In the genomic region with DNA sequence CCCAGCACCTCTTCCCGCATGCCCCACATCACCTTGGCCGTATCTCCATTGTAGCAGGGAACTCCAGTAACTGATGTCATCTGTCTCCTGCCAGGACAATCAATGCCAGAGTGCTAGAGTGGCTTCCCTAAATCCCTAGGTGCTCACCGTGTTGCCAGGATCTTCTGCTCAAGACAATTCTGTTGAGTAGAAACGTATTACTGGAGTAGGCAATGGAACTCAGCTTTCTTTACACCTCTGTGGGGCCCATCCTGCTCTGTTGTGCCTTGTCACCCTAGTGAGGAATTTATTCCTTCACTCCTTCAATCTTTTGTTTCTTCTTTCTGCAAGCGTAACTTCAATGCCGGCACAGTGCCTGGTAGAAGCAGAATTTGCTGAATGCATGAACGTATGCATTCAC, we compare ENCODE assay signal across 16 cellular contexts.
A peak's percentile ranks its signal among the peaks of the same experiment; 100 is the strongest.
DNase-seq lines count a peak whose midpoint lies in the region; ATAC-seq lines count a peak whose summit lies in the region.
"Had no signal": no experiment of that assay in that cellular context is flagged by ENCODE, and none has a peak within 500 bp of the region (broad histone marks: within the 10 kb centered on the region; RNA-seq: fewer than 3 reads in every experiment).

No MANE protein-coding gene starts in this region.

- H3K4me1 ChIP-seq in mesenchymal stem cell (ENCODE audit: control insufficient read depth, insufficient read depth, low read depth, low read length) = peaks cover 19% of the 10 kb centered on the region
- H3K4me1 ChIP-seq: A549 had no signal

- no peaks in the 10 kb centered on the region for H3K9me3 ChIP-seq in mesenchymal stem cell (ENCODE audit: control insufficient read depth, low read length)
- H3K9me3 ChIP-seq: A549, lower lobe of right lung had no signal

- ATAC-seq in stimulated activated naive CD8-positive, alpha-beta T cell treated with anti-CD3 and anti-CD28 coated beads, Interleukin-15, amount 100 ng/mL, for 72 hours = no peak
- no peak for ATAC-seq in GM21717 (IDR thresholded peaks at IDR 0.05; ENCODE audit: unreplicated experiment)
- ATAC-seq: A549, HCT116 had no signal

- no peaks in the 10 kb centered on the region for H3K36me3 Mint-ChIP-seq in activated CD4-positive, alpha-beta memory T cell treated with anti-CD3 and anti-CD28 coated beads for 36 hours
- H3K36me3 Mint-ChIP-seq in activated CD4-positive, alpha-beta memory T cell treated with anti-CD3 and anti-CD28 coated beads, Interleukin-2, amount 10 ng/mL, durations not matched to agents 7 days and 5 days (ENCODE audit: low read depth) = no peaks in the 10 kb centered on the region
- H3K36me3 Mint-ChIP-seq in activated T-helper 2 cell treated with anti-CD3 and anti-CD28 coated beads, Interferon-gamma antibody, Interleukin-2, Interleukin-4, amounts not matched to agents 10 μg/mL and 5 μg/mL and 100 μg/mL, durations not matched to agents 14 hours and 24 hours and 36 hours (ENCODE audit: low read depth) = no peaks in the 10 kb centered on the region
- H3K36me3 Mint-ChIP-seq: stimulated activated memory B cell treated with anti-CD40 and anti-IgM and Interleukin-4, amounts not matched to agents 10 μg/mL and 1 μg/mL and 100 μg/mL, for 72 hours had no signal

- no peak overlapping the region for H3K4me3 ChIP-seq in mesenchymal stem cell (ENCODE audit: insufficient read depth in 1 of 2, low read depth in 1 of 2, low read length in 2 of 2)
- H3K4me3 ChIP-seq: A549, lower lobe of right lung had no signal

- peak overlapping the region; percentile 4 for H4K91ac ChIP-seq in mesenchymal stem cell (ENCODE audit: low read length)

- DNase-seq in activated CD4-positive, alpha-beta memory T cell treated with anti-CD3 and anti-CD28 coated beads for 36 hours = no peak
- DNase-seq in activated CD4-positive, alpha-beta memory T cell treated with anti-CD3 and anti-CD28 coated beads, Interleukin-2, amount 10 ng/mL, durations not matched to agents 7 days and 5 days = no peak
- DNase-seq in activated T-helper 2 cell treated with anti-CD3 and anti-CD28 coated beads, Interferon-gamma antibody, Interleukin-2, Interleukin-4, amounts not matched to agents 10 μg/mL and 5 μg/mL and 100 μg/mL, durations not matched to agents 14 hours and 24 hours and 36 hours (ENCODE audit: low spot score) = no peak
- no peak for DNase-seq in mesenchymal stem cell
- DNase-seq in stimulated activated naive CD8-positive, alpha-beta T cell treated with anti-CD3 and anti-CD28 coated beads, Interleukin-15, amount 100 ng/mL, for 72 hours = no peak
- no peak for DNase-seq in RPMI8226
- DNase-seq in NCI-H1048 (lab: John Stamatoyannopoulos, UW) = no peak
- DNase-seq: KG1, lower lobe of right lung, NCI-H2171 treated with DMSO at 0.1 percent for 48 hours, NCI-H69 had no signal

- H3K9me3 Mint-ChIP-seq in activated CD4-positive, alpha-beta memory T cell treated with anti-CD3 and anti-CD28 coated beads for 36 hours = no peaks in the 10 kb centered on the region
- H3K9me3 Mint-ChIP-seq in activated CD4-positive, alpha-beta memory T cell treated with anti-CD3 and anti-CD28 coated beads, Interleukin-2, amount 10 ng/mL, durations not matched to agents 7 days and 5 days = no peaks in the 10 kb centered on the region
- no peaks in the 10 kb centered on the region for H3K9me3 Mint-ChIP-seq in activated T-helper 2 cell treated with anti-CD3 and anti-CD28 coated beads, Interferon-gamma antibody, Interleukin-2, Interleukin-4, amounts not matched to agents 10 μg/mL and 5 μg/mL and 100 μg/mL, durations not matched to agents 14 hours and 24 hours and 36 hours
- H3K9me3 Mint-ChIP-seq in stimulated activated naive CD8-positive, alpha-beta T cell treated with anti-CD3 and anti-CD28 coated beads, Interleukin-15, amount 100 ng/mL, for 72 hours = no peaks in the 10 kb centered on the region
- H3K9me3 Mint-ChIP-seq: activated naive CD4-positive, alpha-beta T cell treated with anti-CD3 and anti-CD28 coated beads for 36 hours; stimulated activated memory B cell treated with anti-CD40 and anti-IgM and Interleukin-4, amounts not matched to agents 10 μg/mL and 1 μg/mL and 100 μg/mL, for 72 hours had no signal

- H2BK5ac ChIP-seq in mesenchymal stem cell (ENCODE audit: low read depth, low read length, poor library complexity, severe bottlenecking) = no peak overlapping the region

- no peak overlapping the region for H4K8ac ChIP-seq in mesenchymal stem cell (ENCODE audit: low read length)

- H3K4ac ChIP-seq in mesenchymal stem cell (ENCODE audit: low read depth in 1 of 2, low read length in 2 of 2) = peak overlapping the region in 1 of 2 experiments; percentile 15

- no peaks in the 10 kb centered on the region for H3K79me1 ChIP-seq in mesenchymal stem cell (replicated peaks; ENCODE audit: low read length, poor library complexity, severe bottlenecking)

- 78% methylated on average over 4 of the region's 7 CpGs for WGBS in mesenchymal stem cell

- H3K14ac ChIP-seq in mesenchymal stem cell (ENCODE audit: low read length in 2 of 2) = peak overlapping the region in 1 of 2 experiments; percentile 26

- no peak overlapping the region for H3K18ac ChIP-seq in mesenchymal stem cell (ENCODE audit: low read depth in 1 of 2, low read length in 2 of 2)

- no peak overlapping the region for H3K27ac ChIP-seq in mesenchymal stem cell (ENCODE audit: low read length, poor library complexity, severe bottlenecking)
- H3K27ac ChIP-seq: A549 had no signal

- no peak overlapping the region for H2BK120ac ChIP-seq in mesenchymal stem cell (ENCODE audit: low read depth, low read length)

- no peaks in the 10 kb centered on the region for H3K27me3 ChIP-seq in mesenchymal stem cell (ENCODE audit: control insufficient read depth in 1 of 2, insufficient read depth in 1 of 2, low read length in 2 of 2)

- H3K4me2 ChIP-seq in mesenchymal stem cell (ENCODE audit: low read length, poor library complexity, severe bottlenecking) = no peak overlapping the region
- H3K4me2 ChIP-seq: A549 had no signal

- no peak overlapping the region for H2BK15ac ChIP-seq in mesenchymal stem cell (ENCODE audit: low read depth, poor library complexity, severe bottlenecking)

- peak overlapping the region; percentile 33 for H2AK5ac ChIP-seq in mesenchymal stem cell (ENCODE audit: low read length, severe bottlenecking)

- no peak overlapping the region for H2AFZ ChIP-seq in mesenchymal stem cell (ENCODE audit: low read depth, low read length)

- no peak overlapping the region for H3K23ac ChIP-seq in mesenchymal stem cell (ENCODE audit: low read length in 2 of 2)

- peak overlapping the region; percentile 90 for H3K27ac Mint-ChIP-seq in activated CD4-positive, alpha-beta memory T cell treated with anti-CD3 and anti-CD28 coated beads for 36 hours
- no peak overlapping the region for H3K27ac Mint-ChIP-seq in activated CD4-positive, alpha-beta memory T cell treated with anti-CD3 and anti-CD28 coated beads, Interleukin-2, amount 10 ng/mL, durations not matched to agents 7 days and 5 days
- peak overlapping the region; percentile 89 for H3K27ac Mint-ChIP-seq in activated T-helper 2 cell treated with anti-CD3 and anti-CD28 coated beads, Interferon-gamma antibody, Interleukin-2, Interleukin-4, amounts not matched to agents 10 μg/mL and 5 μg/mL and 100 μg/mL, durations not matched to agents 14 hours and 24 hours and 36 hours
- H3K27ac Mint-ChIP-seq in stimulated activated naive CD8-positive, alpha-beta T cell treated with anti-CD3 and anti-CD28 coated beads, Interleukin-15, amount 100 ng/mL, for 72 hours = peak overlapping the region; percentile 90 to 93
- H3K27ac Mint-ChIP-seq: stimulated activated memory B cell treated with anti-CD40 and anti-IgM and Interleukin-4, amounts not matched to agents 10 μg/mL and 1 μg/mL and 100 μg/mL, for 72 hours had no signal

- H3K9ac ChIP-seq in mesenchymal stem cell (ENCODE audit: low read length) = no peak overlapping the region

- CTCF ChIA-PET in activated CD4-positive, alpha-beta memory T cell treated with anti-CD3 and anti-CD28 coated beads for 36 hours (lab: Charles Lee) = no interaction called here
- CTCF ChIA-PET in activated CD4-positive, alpha-beta memory T cell treated with anti-CD3 and anti-CD28 coated beads, Interleukin-2, amount 10 ng/mL, durations not matched to agents 7 days and 5 days (lab: Charles Lee) = no interaction called here

- POLR2A ChIA-PET in activated CD4-positive, alpha-beta memory T cell treated with anti-CD3 and anti-CD28 coated beads for 36 hours (lab: Charles Lee) = no interaction called here
- POLR2A ChIA-PET in activated CD4-positive, alpha-beta memory T cell treated with anti-CD3 and anti-CD28 coated beads, Interleukin-2, amount 10 ng/mL, durations not matched to agents 7 days and 5 days (lab: Charles Lee) = no interaction called here

- intact Hi-C loops in activated CD4-positive, alpha-beta memory T cell treated with anti-CD3 and anti-CD28 coated beads for 36 hours (cut with micrococcal nuclease) = loop anchor here (2.0 to 10.0 kb wide), 3 partner anchors 209 to 718 kb away; a partner anchor contains a TSS
- intact Hi-C loops in activated T-helper 2 cell treated with anti-CD3 and anti-CD28 coated beads, Interferon-gamma antibody, Interleukin-2, Interleukin-4, amounts not matched to agents 10 μg/mL and 5 μg/mL and 100 μg/mL, durations not matched to agents 14 hours and 24 hours and 36 hours (cut with micrococcal nuclease) = loop anchor here (5.0 kb wide), 1 partner anchor 209 kb away; no protein-coding TSS in a partner anchor

- H3K4me1 Mint-ChIP-seq in activated CD4-positive, alpha-beta memory T cell treated with anti-CD3 and anti-CD28 coated beads for 36 hours (ENCODE audit: low read depth) = peaks cover 30% of the 10 kb centered on the region
- H3K4me1 Mint-ChIP-seq in activated CD4-positive, alpha-beta memory T cell treated with anti-CD3 and anti-CD28 coated beads, Interleukin-2, amount 10 ng/mL, durations not matched to agents 7 days and 5 days = peaks cover 3% of the 10 kb centered on the region
- peaks cover 15% of the 10 kb centered on the region for H3K4me1 Mint-ChIP-seq in activated T-helper 2 cell treated with anti-CD3 and anti-CD28 coated beads, Interferon-gamma antibody, Interleukin-2, Interleukin-4, amounts not matched to agents 10 μg/mL and 5 μg/mL and 100 μg/mL, durations not matched to agents 14 hours and 24 hours and 36 hours (ENCODE audit: low read depth)
- H3K4me1 Mint-ChIP-seq in stimulated activated naive CD8-positive, alpha-beta T cell treated with anti-CD3 and anti-CD28 coated beads, Interleukin-15, amount 100 ng/mL, for 72 hours = peaks cover 26% of the 10 kb centered on the region
- H3K4me1 Mint-ChIP-seq: stimulated activated memory B cell treated with anti-CD40 and anti-IgM and Interleukin-4, amounts not matched to agents 10 μg/mL and 1 μg/mL and 100 μg/mL, for 72 hours had no signal

- no peak overlapping the region for H3K4me3 Mint-ChIP-seq in activated CD4-positive, alpha-beta memory T cell treated with anti-CD3 and anti-CD28 coated beads for 36 hours
- H3K4me3 Mint-ChIP-seq in activated CD4-positive, alpha-beta memory T cell treated with anti-CD3 and anti-CD28 coated beads, Interleukin-2, amount 10 ng/mL, durations not matched to agents 7 days and 5 days = no peak overlapping the region
- H3K4me3 Mint-ChIP-seq in activated T-helper 2 cell treated with anti-CD3 and anti-CD28 coated beads, Interferon-gamma antibody, Interleukin-2, Interleukin-4, amounts not matched to agents 10 μg/mL and 5 μg/mL and 100 μg/mL, durations not matched to agents 14 hours and 24 hours and 36 hours (ENCODE audit: low read depth) = no peak overlapping the region
- H3K4me3 Mint-ChIP-seq in stimulated activated naive CD8-positive, alpha-beta T cell treated with anti-CD3 and anti-CD28 coated beads, Interleukin-15, amount 100 ng/mL, for 72 hours = peak overlapping the region in 1 of 2 donors; percentile 30
- H3K4me3 Mint-ChIP-seq: activated naive CD4-positive, alpha-beta T cell treated with anti-CD3 and anti-CD28 coated beads for 36 hours; stimulated activated memory B cell treated with anti-CD40 and anti-IgM and Interleukin-4, amounts not matched to agents 10 μg/mL and 1 μg/mL and 100 μg/mL, for 72 hours had no signal

- H3K36me3 ChIP-seq in mesenchymal stem cell (ENCODE audit: control insufficient read depth in 1 of 2, insufficient read depth in 2 of 2, low read depth in 1 of 2, low read length in 2 of 2) = peaks cover 0 to 3% of the 10 kb centered on the region in 2 experiments
- H3K36me3 ChIP-seq: lower lobe of right lung had no signal

- H3K27me3 Mint-ChIP-seq in activated CD4-positive, alpha-beta memory T cell treated with anti-CD3 and anti-CD28 coated beads for 36 hours = peaks cover 3% of the 10 kb centered on the region
- H3K27me3 Mint-ChIP-seq in activated CD4-positive, alpha-beta memory T cell treated with anti-CD3 and anti-CD28 coated beads, Interleukin-2, amount 10 ng/mL, durations not matched to agents 7 days and 5 days = no peaks in the 10 kb centered on the region
- H3K27me3 Mint-ChIP-seq in activated T-helper 2 cell treated with anti-CD3 and anti-CD28 coated beads, Interferon-gamma antibody, Interleukin-2, Interleukin-4, amounts not matched to agents 10 μg/mL and 5 μg/mL and 100 μg/mL, durations not matched to agents 14 hours and 24 hours and 36 hours (ENCODE audit: low read depth) = no peaks in the 10 kb centered on the region
- H3K27me3 Mint-ChIP-seq in stimulated activated naive CD8-positive, alpha-beta T cell treated with anti-CD3 and anti-CD28 coated beads, Interleukin-15, amount 100 ng/mL, for 72 hours = no peaks in the 10 kb centered on the region

- peak overlapping the region in 1 of 2 experiments; percentile 11 for H2BK12ac ChIP-seq in mesenchymal stem cell (ENCODE audit: low read length in 2 of 2)
